26 cellular contexts compared by ENCODE assay signal in the genomic region with DNA sequence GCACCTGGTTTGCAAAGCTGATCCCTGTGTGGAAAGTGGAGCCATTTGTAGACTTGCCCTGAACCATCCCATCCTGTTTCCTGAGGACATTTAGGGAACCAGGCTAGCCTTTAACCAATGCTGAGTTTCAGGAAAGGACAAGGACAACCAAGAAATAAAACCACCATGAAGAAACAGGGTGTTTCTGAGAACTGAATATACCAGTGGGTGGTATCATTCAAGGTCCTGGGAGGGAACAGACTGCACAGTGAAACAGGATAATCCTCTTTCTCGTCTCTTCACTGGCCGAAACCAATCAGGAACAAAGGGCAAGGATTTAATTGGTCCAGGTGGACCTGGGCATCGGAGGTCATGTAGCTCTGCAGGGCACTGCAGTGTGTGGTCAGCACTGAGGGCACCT. TPM values are rescaled to one million over a fixed set of nuclear protein-coding genes. Genes with fewer than 3 reads are reported as not detected.
"Had no signal": no experiment of that assay in that cellular context is flagged by ENCODE, and none has a peak within 500 bp of the region (broad histone marks: within the 10 kb centered on the region; RNA-seq: fewer than 3 reads in every experiment).

No MANE protein-coding gene starts in this region.

- H3K9me3 Mint-ChIP-seq: activated CD4-positive, alpha-beta memory T cell treated with anti-CD3 and anti-CD28 coated beads for 36 hours; activated naive CD4-positive, alpha-beta T cell treated with anti-CD3 and anti-CD28 coated beads, Interleukin-2, amount 50 U/mL, for 24 hours; activated T-cell treated with anti-CD3 and anti-CD28 coated beads, Interleukin-2, amount 50 U/mL, for 4 hours; neural crest cell had no signal

- H3K27me3 ChIP-seq: body of pancreas, cardiac muscle cell, colonic mucosa, right atrium auricular region, tibial nerve, vagina had no signal

- H3K9me3 ChIP-seq: body of pancreas, colonic mucosa, right atrium auricular region, tibial nerve, vagina had no signal

- H3K4me3 ChIP-seq: body of pancreas, cardiac muscle cell, colonic mucosa, right atrium auricular region, smooth muscle cell, tibial nerve, vagina had no signal

- H3K4me1 Mint-ChIP-seq: activated naive CD4-positive, alpha-beta T cell treated with anti-CD3 and anti-CD28 coated beads, Interleukin-2, amount 50 U/mL, for 24 hours had no signal

- H3K4me1 ChIP-seq: body of pancreas, colonic mucosa, right atrium auricular region, tibial nerve, vagina had no signal

- H3K36me3 Mint-ChIP-seq: activated CD4-positive, alpha-beta memory T cell treated with anti-CD3 and anti-CD28 coated beads for 36 hours; activated naive CD4-positive, alpha-beta T cell treated with anti-CD3 and anti-CD28 coated beads, Interleukin-2, amount 50 U/mL, for 24 hours; naive thymus-derived CD8-positive, alpha-beta T cell had no signal

- DNase-seq: activated CD4-positive, alpha-beta memory T cell treated with anti-CD3 and anti-CD28 coated beads for 36 hours; activated CD4-positive, alpha-beta T cell treated with anti-CD3 and anti-CD28 coated beads, Interleukin-2, amount 10 ng/mL, durations not matched to agents 24 days and 14 days; activated CD4-positive, CD25-positive, alpha-beta regulatory T cell treated with anti-CD3 and anti-CD28 coated beads, Interleukin-2, amount 50 U/mL, for 72 hours; activated CD8-positive, alpha-beta memory T cell treated with anti-CD3 and anti-CD28 coated beads, Interleukin-2, amount 50 U/mL, for 48 hours; activated T-cell treated with anti-CD3 and anti-CD28 coated beads, Interleukin-2, amount 50 U/mL, for 4 hours; anterior cingulate cortex; cerebellar nuclear complex; colonic mucosa; effector CD8-positive, alpha-beta T cell; left cardiac atrium; naive thymus-derived CD8-positive, alpha-beta T cell; stimulated activated CD4-positive, alpha-beta T cell treated with anti-CD3 and anti-CD28 coated beads, Interleukin-1b, Interleukin-23, amount 100 ng/mL, for 48 hours; stimulated activated CD4-positive, alpha-beta T cell treated with anti-CD3 and anti-CD28 coated beads, Interleukin-4, amount 100 ng/mL, for 4 hours; stimulated activated CD8-positive, alpha-beta memory T cell treated with anti-CD3 and anti-CD28 coated beads, Interleukin-4, amount 100 ng/mL, for 48 hours; stimulated activated naive CD4-positive, alpha-beta T cell treated with Interleukin-2 at 50 U/mL for 16 hours had no signal

- ATAC-seq: activated T-cell treated with anti-CD3 and anti-CD28 coated beads, Interleukin-2, amount 50 U/mL, for 4 hours; body of pancreas; left cardiac atrium; naive thymus-derived CD8-positive, alpha-beta T cell had no signal

- H3K27ac Mint-ChIP-seq: activated CD4-positive, alpha-beta memory T cell treated with anti-CD3 and anti-CD28 coated beads for 36 hours; activated CD4-positive, alpha-beta T cell treated with anti-CD3 and anti-CD28 coated beads, Interleukin-2, amount 10 ng/mL, durations not matched to agents 24 days and 14 days; activated naive CD4-positive, alpha-beta T cell treated with anti-CD3 and anti-CD28 coated beads, Interleukin-2, amount 50 U/mL, for 24 hours; activated T-helper 2 cell treated with anti-CD3 and anti-CD28 coated beads, Interferon-gamma antibody, Interleukin-2, Interleukin-4, amounts not matched to agents 10 μg/mL and 5 μg/mL and 100 μg/mL, durations not matched to agents 14 hours and 24 hours and 36 hours had no signal

- H3K27ac ChIP-seq: body of pancreas, cardiac muscle cell, colonic mucosa, epithelial cell of prostate, right atrium auricular region, tibial nerve, vagina, VCaP had no signal

- H3K36me3 ChIP-seq: cardiac muscle cell, colonic mucosa, right atrium auricular region, tibial nerve, vagina had no signal

- H3K4me3 Mint-ChIP-seq: activated CD4-positive, alpha-beta memory T cell treated with anti-CD3 and anti-CD28 coated beads for 36 hours; activated CD4-positive, alpha-beta T cell treated with anti-CD3 and anti-CD28 coated beads, Interleukin-2, amount 10 ng/mL, durations not matched to agents 24 days and 14 days; activated naive CD4-positive, alpha-beta T cell treated with anti-CD3 and anti-CD28 coated beads, Interleukin-2, amount 50 U/mL, for 24 hours; activated T-cell treated with anti-CD3 and anti-CD28 coated beads, Interleukin-2, amount 50 U/mL, for 4 hours; naive thymus-derived CD8-positive, alpha-beta T cell; neural crest cell had no signal

RNA-seq across cellular contexts. Expression of a gene that starts 21.8 kb away (rescaled TPM):
- total RNA-seq: cardiac muscle cell had no signal
- polyA plus RNA-seq: cardiac muscle cell; naive thymus-derived CD8-positive, alpha-beta T cell had no signal
